ENCODE assay signal across 43 cellular contexts in genomic region chr13:19148561-19148960, GRCh38. TPM values are rescaled to one million over a fixed set of nuclear protein-coding genes. Genes with fewer than 3 reads are reported as not detected.
"Had no signal": no experiment of that assay in that cellular context is flagged by ENCODE, and none has a peak within 500 bp of the region (broad histone marks: within the 10 kb centered on the region; RNA-seq: fewer than 3 reads in every experiment).

No MANE protein-coding gene starts in this region.

- H3K9me3 ChIP-seq: adrenal gland, ascending aorta, body of pancreas had no signal

- H3K27ac ChIP-seq: adrenal gland, ascending aorta, body of pancreas, brain microvascular endothelial cell, breast epithelium, cardiac muscle cell had no signal

- H3K27me3 Mint-ChIP-seq: activated naive CD4-positive, alpha-beta T cell treated with anti-CD3 and anti-CD28 coated beads, Interleukin-2, amount 10 ng/mL, durations not matched to agents 7 days and 5 days; activated naive CD8-positive, alpha-beta T cell treated with anti-CD3 and anti-CD28 coated beads for 36 hours; activated naive CD8-positive, alpha-beta T cell treated with anti-CD3 and anti-CD28 coated beads, Interleukin-2, amount 10 ng/mL, durations not matched to agents 7 days and 5 days; activated T-cell treated with anti-CD3 and anti-CD28 coated beads, Interleukin-2, amount 50 U/mL, for 24 hours; central memory CD8-positive, alpha-beta T cell had no signal

- H3K4me3 Mint-ChIP-seq: activated naive CD4-positive, alpha-beta T cell treated with anti-CD3 and anti-CD28 coated beads for 36 hours; activated naive CD4-positive, alpha-beta T cell treated with anti-CD3 and anti-CD28 coated beads, Interleukin-2, amount 10 ng/mL, durations not matched to agents 7 days and 5 days; activated naive CD4-positive, alpha-beta T cell treated with anti-CD3 and anti-CD28 coated beads, Interleukin-2, amount 50 U/mL, for 24 hours; activated naive CD8-positive, alpha-beta T cell; activated naive CD8-positive, alpha-beta T cell treated with anti-CD3 and anti-CD28 coated beads for 36 hours; activated naive CD8-positive, alpha-beta T cell treated with anti-CD3 and anti-CD28 coated beads, Interleukin-2, amount 10 ng/mL, durations not matched to agents 7 days and 5 days; activated naive CD8-positive, alpha-beta T cell treated with anti-CD3 and anti-CD28 coated beads, Interleukin-2, amount 50 U/mL, for 24 hours; activated T-cell treated with anti-CD3 and anti-CD28 coated beads, Interleukin-2, amount 50 U/mL, for 24 hours; activated T-cell treated with anti-CD3 and anti-CD28 coated beads, Interleukin-2, amount 50 U/mL, for 4 hours; activated T-cell treated with anti-CD3 and anti-CD28 coated beads, Interleukin-2, amount 50 U/mL, for 72 hours; activated T-helper 1 cell treated with anti-CD3 and anti-CD28 coated beads, Interleukin-12 subunit alpha, Interleukin-12 subunit beta, Interleukin-2, Interleukin-4 antibody, amounts not matched to agents 30 ng/mL and 10 ng/mL and 1 ng/mL, durations not matched to agents 14 hours and 24 hours and 36 hours; activated T-helper 17 cell treated with anti-CD3 and anti-CD28 coated beads, Interleukin-2, amount 50 U/mL, for 72 hours; brain; central memory CD8-positive, alpha-beta T cell had no signal

- H3K4me3 ChIP-seq: adrenal gland, ascending aorta, body of pancreas, breast epithelium, cardiac muscle cell had no signal

- H3K27me3 ChIP-seq: adrenal gland, ascending aorta, body of pancreas, brain microvascular endothelial cell, breast epithelium, cardiac muscle cell had no signal

- H3K27ac Mint-ChIP-seq: activated naive CD4-positive, alpha-beta T cell treated with anti-CD3 and anti-CD28 coated beads for 36 hours; activated naive CD4-positive, alpha-beta T cell treated with anti-CD3 and anti-CD28 coated beads, Interleukin-2, amount 10 ng/mL, durations not matched to agents 7 days and 5 days; activated naive CD4-positive, alpha-beta T cell treated with anti-CD3 and anti-CD28 coated beads, Interleukin-2, amount 50 U/mL, for 24 hours; activated naive CD4-positive, alpha-beta T cell treated with anti-CD3 and anti-CD28 coated beads, Interleukin-2, amount 50 U/mL, for 72 hours; activated naive CD8-positive, alpha-beta T cell; activated naive CD8-positive, alpha-beta T cell treated with anti-CD3 and anti-CD28 coated beads for 36 hours; activated naive CD8-positive, alpha-beta T cell treated with anti-CD3 and anti-CD28 coated beads, Interleukin-2, amount 10 ng/mL, durations not matched to agents 7 days and 5 days; activated naive CD8-positive, alpha-beta T cell treated with anti-CD3 and anti-CD28 coated beads, Interleukin-2, amount 50 U/mL, for 24 hours; activated T-cell treated with anti-CD3 and anti-CD28 coated beads, Interleukin-2, amount 50 U/mL, for 24 hours; activated T-cell treated with anti-CD3 and anti-CD28 coated beads, Interleukin-2, amount 50 U/mL, for 72 hours; activated T-helper 1 cell treated with anti-CD3 and anti-CD28 coated beads, Interleukin-12 subunit alpha, Interleukin-12 subunit beta, Interleukin-2, Interleukin-4 antibody, amounts not matched to agents 30 ng/mL and 10 ng/mL and 1 ng/mL, durations not matched to agents 14 hours and 24 hours and 36 hours; activated T-helper 17 cell treated with anti-CD3 and anti-CD28 coated beads, Interleukin-2, amount 50 U/mL, for 72 hours; activated T-helper 2 cell treated with anti-CD3 and anti-CD28 coated beads, Interferon-gamma antibody, Interleukin-2, Interleukin-4, amounts not matched to agents 10 μg/mL and 5 μg/mL and 100 μg/mL, durations not matched to agents 14 hours and 24 hours and 36 hours; brain had no signal

- DNase-seq: activated effector memory CD4-positive, alpha-beta T cell treated with anti-CD3 and anti-CD28 coated beads, Interleukin-2, amount 50 U/mL, for 16 hours; activated effector memory CD4-positive, alpha-beta T cell treated with Interleukin-2 at 50 U/mL for 16 hours; activated gamma-delta T cell; activated gamma-delta T cell treated with Interleukin-2 at 50 U/mL for 16 hours; activated naive CD4-positive, alpha-beta T cell; activated naive CD4-positive, alpha-beta T cell treated with anti-CD3 and anti-CD28 coated beads for 36 hours; activated naive CD4-positive, alpha-beta T cell treated with anti-CD3 and anti-CD28 coated beads, Interleukin-2, amount 10 ng/mL, durations not matched to agents 7 days and 5 days; activated naive CD4-positive, alpha-beta T cell treated with Interleukin-2 at 50 U/mL for 16 hours; activated naive CD8-positive, alpha-beta T cell treated with anti-CD3 and anti-CD28 coated beads for 36 hours; activated naive CD8-positive, alpha-beta T cell treated with anti-CD3 and anti-CD28 coated beads, Interleukin-2, amount 10 ng/mL, durations not matched to agents 7 days and 5 days; activated naive CD8-positive, alpha-beta T cell treated with anti-CD3 and anti-CD28 coated beads, Interleukin-2, amount 50 U/mL, for 24 hours; activated T-cell treated with anti-CD3 and anti-CD28 coated beads, Interleukin-2, amount 50 U/mL, for 1 hour; activated T-cell treated with anti-CD3 and anti-CD28 coated beads, Interleukin-2, amount 50 U/mL, for 24 hours; activated T-cell treated with anti-CD3 and anti-CD28 coated beads, Interleukin-2, amount 50 U/mL, for 4 hours; activated T-cell treated with anti-CD3 and anti-CD28 coated beads, Interleukin-2, amount 50 U/mL, for 48 hours; activated T-cell treated with anti-CD3 and anti-CD28 coated beads, Interleukin-2, amount 50 U/mL, for 72 hours; adrenal gland; amniotic stem cell; amygdala; anterior cingulate cortex; aorta; body of pancreas; brain microvascular endothelial cell; caudate nucleus; central memory CD4-positive, alpha-beta T cell; cerebellar nuclear complex had no signal

- H3K36me3 Mint-ChIP-seq: activated naive CD4-positive, alpha-beta T cell treated with anti-CD3 and anti-CD28 coated beads, Interleukin-2, amount 10 ng/mL, durations not matched to agents 7 days and 5 days; activated naive CD4-positive, alpha-beta T cell treated with anti-CD3 and anti-CD28 coated beads, Interleukin-2, amount 50 U/mL, for 24 hours; activated naive CD8-positive, alpha-beta T cell; activated naive CD8-positive, alpha-beta T cell treated with anti-CD3 and anti-CD28 coated beads for 36 hours; activated naive CD8-positive, alpha-beta T cell treated with anti-CD3 and anti-CD28 coated beads, Interleukin-2, amount 10 ng/mL, durations not matched to agents 7 days and 5 days; brain had no signal

- H3K4me1 ChIP-seq: adrenal gland, ascending aorta, body of pancreas, breast epithelium had no signal

- FAIRE-seq: astrocyte, bronchial epithelial cell had no signal

- H3K4me1 Mint-ChIP-seq: activated naive CD4-positive, alpha-beta T cell treated with anti-CD3 and anti-CD28 coated beads, Interleukin-2, amount 10 ng/mL, durations not matched to agents 7 days and 5 days; activated naive CD4-positive, alpha-beta T cell treated with anti-CD3 and anti-CD28 coated beads, Interleukin-2, amount 50 U/mL, for 24 hours; activated naive CD8-positive, alpha-beta T cell treated with anti-CD3 and anti-CD28 coated beads for 36 hours; activated naive CD8-positive, alpha-beta T cell treated with anti-CD3 and anti-CD28 coated beads, Interleukin-2, amount 10 ng/mL, durations not matched to agents 7 days and 5 days; activated naive CD8-positive, alpha-beta T cell treated with anti-CD3 and anti-CD28 coated beads, Interleukin-2, amount 50 U/mL, for 24 hours; activated T-helper 17 cell treated with anti-CD3 and anti-CD28 coated beads, Interleukin-2, amount 50 U/mL, for 72 hours; brain; central memory CD8-positive, alpha-beta T cell had no signal

- H3K36me3 ChIP-seq: adrenal gland, ascending aorta, brain microvascular endothelial cell, breast epithelium, cardiac muscle cell had no signal

- ATAC-seq: activated naive CD4-positive, alpha-beta T cell treated with anti-CD3 and anti-CD28 coated beads, Interleukin-2, amount 50 U/mL, for 72 hours; activated naive CD8-positive, alpha-beta T cell treated with anti-CD3 and anti-CD28 coated beads, Interleukin-2, amount 50 U/mL, for 24 hours; activated T-cell treated with anti-CD3 and anti-CD28 coated beads, Interleukin-2, amount 50 U/mL, for 4 hours; activated T-cell treated with anti-CD3 and anti-CD28 coated beads, Interleukin-2, amount 50 U/mL, for 72 hours; activated T-helper 17 cell treated with anti-CD3 and anti-CD28 coated beads, Interleukin-2, amount 50 U/mL, for 72 hours; body of pancreas had no signal

RNA-seq across cellular contexts. Expression of gene TUBA3C, which starts 33.1 kb away (rescaled TPM):
- total RNA-seq: activated naive CD4-positive, alpha-beta T cell treated with anti-CD3 and anti-CD28 coated beads for 36 hours; activated naive CD4-positive, alpha-beta T cell treated with anti-CD3 and anti-CD28 coated beads, Interleukin-2, amount 50 U/mL, for 72 hours; activated naive CD8-positive, alpha-beta T cell treated with anti-CD3 and anti-CD28 coated beads for 36 hours; activated naive CD8-positive, alpha-beta T cell treated with anti-CD3 and anti-CD28 coated beads, Interleukin-2, amount 10 ng/mL, durations not matched to agents 7 days and 5 days; activated T-cell treated with anti-CD3 and anti-CD28 coated beads, Interleukin-2, amount 50 U/mL, for 4 hours; activated T-cell treated with anti-CD3 and anti-CD28 coated beads, Interleukin-2, amount 50 U/mL, for 72 hours; activated T-helper 1 cell treated with anti-CD3 and anti-CD28 coated beads, Interleukin-12 subunit alpha, Interleukin-12 subunit beta, Interleukin-2, Interleukin-4 antibody, amounts not matched to agents 30 ng/mL and 10 ng/mL and 1 ng/mL, durations not matched to agents 14 hours and 24 hours and 36 hours; activated T-helper 17 cell treated with anti-CD3 and anti-CD28 coated beads, Interleukin-2, amount 50 U/mL, for 72 hours; activated T-helper 2 cell treated with anti-CD3 and anti-CD28 coated beads, Interferon-gamma antibody, Interleukin-2, Interleukin-4, amounts not matched to agents 10 μg/mL and 5 μg/mL and 100 μg/mL, durations not matched to agents 14 hours and 24 hours and 36 hours; adrenal gland; aorta; ascending aorta; astrocyte; body of pancreas; breast epithelium; bronchial epithelial cell; cardiac muscle cell; cardiac septum; cerebellum; chondrocyte had no signal
- polyA plus RNA-seq: adipose tissue, adrenal gland, aorta, cardiac muscle cell had no signal
